Comparison of ENCODE assay signal across 14 cellular contexts in the genomic region with DNA sequence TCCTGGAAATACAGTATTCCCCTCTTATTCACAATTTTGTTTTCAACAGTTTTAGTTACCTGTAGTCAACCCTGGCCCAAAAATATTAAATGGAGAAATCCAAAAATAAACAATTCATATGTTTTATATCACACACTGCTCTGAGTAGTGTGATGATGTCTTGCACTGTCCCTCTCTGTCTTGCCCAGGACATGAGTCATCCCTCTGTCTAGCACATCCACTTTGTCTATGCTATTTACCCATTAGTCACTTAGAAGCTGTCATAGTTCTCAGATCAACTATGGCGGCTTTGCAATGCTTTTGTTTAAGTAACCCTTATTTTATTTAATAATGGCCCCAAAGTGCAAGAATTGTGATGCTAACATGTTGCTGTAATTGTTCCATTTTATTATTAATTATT.
DNase-seq lines count a peak whose midpoint lies in the region; ATAC-seq and TF ChIP-seq lines count a peak whose summit lies in the region.
"Had no signal": no experiment of that assay in that cellular context is flagged by ENCODE, and none has a peak within 500 bp of the region (broad histone marks: within the 10 kb centered on the region; RNA-seq: fewer than 3 reads in every experiment).

No MANE protein-coding gene starts in this region.

- H3K14ac ChIP-seq in mesenchymal stem cell (ENCODE audit: low read length in 2 of 2) = no peak overlapping the region

- no peaks in the 10 kb centered on the region for H3K4me1 ChIP-seq in mesenchymal stem cell (ENCODE audit: control insufficient read depth, insufficient read depth, low read depth, low read length)

- H4K8ac ChIP-seq in mesenchymal stem cell (ENCODE audit: low read length) = no peak overlapping the region

- H3K9me3 Mint-ChIP-seq in natural killer cell = peaks cover 4 to 6% of the 10 kb centered on the region in 2 donors
- H3K9me3 Mint-ChIP-seq: H9 had no signal

- no peaks in the 10 kb centered on the region for H3K79me1 ChIP-seq in mesenchymal stem cell (replicated peaks; ENCODE audit: low read length, poor library complexity, severe bottlenecking)

- no peak for TF ChIP-seq CTCF in RWPE1 (conservative IDR thresholded peaks at IDR 0.05; ENCODE audit: low read depth)
- TF ChIP-seq CTCF in natural killer cell (IDR thresholded peaks at IDR 0.05) = no peak

- no peak overlapping the region for H2BK12ac ChIP-seq in mesenchymal stem cell (ENCODE audit: low read length in 2 of 2)

- H3K4ac ChIP-seq in mesenchymal stem cell (ENCODE audit: low read depth in 1 of 2, low read length in 2 of 2) = no peak overlapping the region

- H3K18ac ChIP-seq in mesenchymal stem cell (ENCODE audit: low read depth in 1 of 2, low read length in 2 of 2) = no peak overlapping the region

- DNase-seq in A172 (ENCODE audit: low spot score) = peak; percentile 45
- DNase-seq in HS-5 (ENCODE audit: low read depth) = peak; percentile 18
- DNase-seq in RWPE1 (ENCODE audit: low spot score) = peak; percentile 4
- DNase-seq in mesenchymal stem cell = peak; percentile 69
- DNase-seq in natural killer cell = no peak
- no peak for DNase-seq in epidermal melanocyte (ENCODE audit: insufficient read length, low spot score)
- DNase-seq: H9, NCI-H1417, NCI-H187 treated with DMSO at 0.1 percent for 48 hours, NCI-H69 had no signal

- no peaks in the 10 kb centered on the region for H3K9me3 ChIP-seq in mesenchymal stem cell (ENCODE audit: control insufficient read depth, low read length)

- no peak overlapping the region for H3K27ac Mint-ChIP-seq in natural killer cell
- H3K27ac Mint-ChIP-seq: H9, IgD-negative memory B cell had no signal

- no peak overlapping the region for H2BK5ac ChIP-seq in mesenchymal stem cell (ENCODE audit: low read depth, low read length, poor library complexity, severe bottlenecking)

- no peak overlapping the region for H4K91ac ChIP-seq in mesenchymal stem cell (ENCODE audit: low read length)

- no peak overlapping the region for H2BK120ac ChIP-seq in mesenchymal stem cell (ENCODE audit: low read depth, low read length)

- no peak overlapping the region for H3K27ac ChIP-seq in RWPE1
- H3K27ac ChIP-seq in mesenchymal stem cell (ENCODE audit: low read length, poor library complexity, severe bottlenecking) = no peak overlapping the region
- H3K27ac ChIP-seq: C4-2B had no signal

- no peak overlapping the region for H3K4me3 ChIP-seq in mesenchymal stem cell (ENCODE audit: insufficient read depth in 1 of 2, low read depth in 1 of 2, low read length in 2 of 2)

- H3K23ac ChIP-seq in mesenchymal stem cell (ENCODE audit: low read length in 2 of 2) = no peak overlapping the region

- H2BK15ac ChIP-seq in mesenchymal stem cell (ENCODE audit: low read depth, poor library complexity, severe bottlenecking) = no peak overlapping the region

- no peak overlapping the region for H3K4me2 ChIP-seq in mesenchymal stem cell (ENCODE audit: low read length, poor library complexity, severe bottlenecking)

- H2AFZ ChIP-seq in mesenchymal stem cell (ENCODE audit: low read depth, low read length) = no peak overlapping the region

- POLR2A ChIA-PET in RWPE1 (lab: Yijun Ruan, JAX; ENCODE audit: low non-redundant PET) = no interaction called here

- H3K36me3 Mint-ChIP-seq in natural killer cell = no peaks in the 10 kb centered on the region
- H3K36me3 Mint-ChIP-seq: IgD-negative memory B cell had no signal

- no peaks in the 10 kb centered on the region for H3K27me3 ChIP-seq in mesenchymal stem cell (ENCODE audit: control insufficient read depth in 1 of 2, insufficient read depth in 1 of 2, low read length in 2 of 2)

- no peaks in the 10 kb centered on the region for H3K36me3 ChIP-seq in mesenchymal stem cell (ENCODE audit: control insufficient read depth in 1 of 2, insufficient read depth in 2 of 2, low read depth in 1 of 2, low read length in 2 of 2)

- WGBS in mesenchymal stem cell = no CpG with 5 or more reads among the region's 1 CpG

- intact Hi-C loops in natural killer cell (cut with micrococcal nuclease) = no loop called here

- no peak overlapping the region for H2AK5ac ChIP-seq in mesenchymal stem cell (ENCODE audit: low read length, severe bottlenecking)

- no peaks in the 10 kb centered on the region for H3K27me3 Mint-ChIP-seq in natural killer cell (ENCODE audit: low read depth in 2 of 2)
- H3K27me3 Mint-ChIP-seq: IgD-negative memory B cell had no signal

- ATAC-seq in natural killer cell (no peak), GM21786 (IDR thresholded peaks at IDR 0.05; ENCODE audit: unreplicated experiment) (no peak)
- ATAC-seq: Right ventricle myocardium inferior had no signal

- H3K4me3 Mint-ChIP-seq in natural killer cell = no peak overlapping the region
- H3K4me3 Mint-ChIP-seq: H9, IgD-negative memory B cell had no signal

- no peaks in the 10 kb centered on the region for H3K4me1 Mint-ChIP-seq in natural killer cell
- H3K4me1 Mint-ChIP-seq: H9, IgD-negative memory B cell had no signal

- CTCF ChIA-PET in RWPE1 (lab: Yijun Ruan, JAX) = no interaction called here

- no peak overlapping the region for H3K9ac ChIP-seq in mesenchymal stem cell (ENCODE audit: low read length)

Comparison
In these comparisons a context has a peak if more than half of its experiments do, and no peak if none do; other contexts are left out.
1. DNase-seq: peak in A172 (single experiment), HS-5 (single experiment), RWPE1 (single experiment) and mesenchymal stem cell (single experiment); none in natural killer cell (single experiment) and epidermal melanocyte (single experiment).